25 cellular contexts compared by ENCODE assay signal in genomic region chr12:69884386-69884785, GRCh38. TPM values are rescaled to one million over a fixed set of nuclear protein-coding genes. Genes with fewer than 3 reads are reported as not detected.
A peak's percentile ranks its signal among the peaks of the same experiment; 100 is the strongest.
DNase-seq lines count a peak whose midpoint lies in the region; ATAC-seq and TF ChIP-seq lines count a peak whose summit lies in the region.
"Had no signal": no experiment of that assay in that cellular context is flagged by ENCODE, and none has a peak within 500 bp of the region (broad histone marks: within the 10 kb centered on the region; RNA-seq: fewer than 3 reads in every experiment).

No MANE protein-coding gene starts in this region.

- no peak overlapping the region for H3K4me3 ChIP-seq in epithelial cell of proximal tubule (ENCODE audit: low read depth, low read length)
- H3K4me3 ChIP-seq: A549, GM12878, GM23248, heart left ventricle, K562, lung, SJSA1 had no signal

- POLR2A ChIA-PET in activated CD4-positive, alpha-beta memory T cell treated with anti-CD3 and anti-CD28 coated beads, Interleukin-2, amount 10 ng/mL, durations not matched to agents 7 days and 5 days (lab: Charles Lee): no interaction called here

- intact Hi-C loops in left ventricle myocardium superior (cut with micrococcal nuclease): loop anchor here (5.0 kb wide), 2 partner anchors 693 to 838 kb away; no protein-coding TSS in a partner anchor
- intact Hi-C loops in left cardiac atrium (cut with DNase I): no loop called here

- H3K27me3 Mint-ChIP-seq in activated CD4-positive, alpha-beta memory T cell treated with anti-CD3 and anti-CD28 coated beads, Interleukin-2, amount 10 ng/mL, durations not matched to agents 7 days and 5 days: peaks cover 7% of the 10 kb centered on the region
- H3K27me3 Mint-ChIP-seq: dendritic cell treated with granulocyte-macrophage colony-stimulating factor and Interleukin-4, amounts not matched to agents 40 ng/mL and 50 ng/mL, for 4 days had no signal

- H3K27ac Mint-ChIP-seq in activated CD4-positive, alpha-beta memory T cell treated with anti-CD3 and anti-CD28 coated beads, Interleukin-2, amount 10 ng/mL, durations not matched to agents 7 days and 5 days: no peak overlapping the region
- H3K27ac Mint-ChIP-seq: dendritic cell treated with granulocyte-macrophage colony-stimulating factor and Interleukin-4, amounts not matched to agents 40 ng/mL and 50 ng/mL, for 4 days had no signal

- no peaks in the 10 kb centered on the region for H3K36me3 Mint-ChIP-seq in activated CD4-positive, alpha-beta memory T cell treated with anti-CD3 and anti-CD28 coated beads, Interleukin-2, amount 10 ng/mL, durations not matched to agents 7 days and 5 days (ENCODE audit: low read depth)

- CTCF ChIA-PET in activated CD4-positive, alpha-beta memory T cell treated with anti-CD3 and anti-CD28 coated beads, Interleukin-2, amount 10 ng/mL, durations not matched to agents 7 days and 5 days (lab: Charles Lee): interaction anchor here (0.6 to 2.2 kb wide), 6 partner anchors 11 to 845 kb away, joined by 3 to 7 read pairs (median 4); no protein-coding TSS in a partner anchor

- ATAC-seq in left ventricle myocardium superior: peak; percentile 29
- no peak for ATAC-seq in left cardiac atrium
- no peak for ATAC-seq in GM21390 (IDR thresholded peaks at IDR 0.05; ENCODE audit: unreplicated experiment)
- ATAC-seq: A549, GM12878, K562, PC-3 had no signal

- DNase-seq in left ventricle myocardium superior (no peak), left cardiac atrium (no peak), NCI-H748 (lab: John Stamatoyannopoulos, UW; ENCODE audit: unreplicated experiment) (peak; percentile 85), epithelial cell of proximal tubule (ENCODE audit: low read depth) (peak; percentile 67), Ammon's horn (ENCODE audit: low spot score) (no peak)
- no peak for DNase-seq in activated CD4-positive, alpha-beta memory T cell treated with anti-CD3 and anti-CD28 coated beads, Interleukin-2, amount 10 ng/mL, durations not matched to agents 7 days and 5 days
- DNase-seq in stimulated activated CD4-positive, alpha-beta T cell treated with anti-CD3 and anti-CD28 coated beads, Interleukin-4, amount 100 ng/mL, for 24 hours: no peak
- DNase-seq: activated CD4-positive, alpha-beta T cell treated with anti-CD3 and anti-CD28 coated beads, Interleukin-2, amount 50 U/mL, for 4 hours; activated naive CD4-positive, alpha-beta T cell; amniotic stem cell; DMS 273 treated with DMSO at 0.1 percent for 48 hours; GM23248; heart left ventricle; NCI-H187; NCI-H526; nucleus accumbens; PC-3; T-helper 2 cell had no signal

- H3K9me3 Mint-ChIP-seq in activated CD4-positive, alpha-beta memory T cell treated with anti-CD3 and anti-CD28 coated beads, Interleukin-2, amount 10 ng/mL, durations not matched to agents 7 days and 5 days: no peaks in the 10 kb centered on the region
- H3K9me3 Mint-ChIP-seq: dendritic cell treated with granulocyte-macrophage colony-stimulating factor and Interleukin-4, amounts not matched to agents 40 ng/mL and 50 ng/mL, for 4 days had no signal

- TF ChIP-seq CTCF in epithelial cell of proximal tubule (conservative IDR thresholded peaks at IDR 0.05; ENCODE audit: low read depth, low read length): no peak

- H3K4me3 Mint-ChIP-seq in activated CD4-positive, alpha-beta memory T cell treated with anti-CD3 and anti-CD28 coated beads, Interleukin-2, amount 10 ng/mL, durations not matched to agents 7 days and 5 days: no peak overlapping the region
- H3K4me3 Mint-ChIP-seq: dendritic cell treated with granulocyte-macrophage colony-stimulating factor and Interleukin-4, amounts not matched to agents 40 ng/mL and 50 ng/mL, for 4 days had no signal

- no peaks in the 10 kb centered on the region for H3K4me1 Mint-ChIP-seq in activated CD4-positive, alpha-beta memory T cell treated with anti-CD3 and anti-CD28 coated beads, Interleukin-2, amount 10 ng/mL, durations not matched to agents 7 days and 5 days

RNA-seq across cellular contexts. Expression of gene MYRFL, which starts 59.4 kb away (rescaled TPM):
- total RNA-seq in left ventricle myocardium superior (not detected), left cardiac atrium (under 1 TPM; 0.15 to 0.65 TPM), epithelial cell of proximal tubule (0.07 TPM in 1 of 2 replicates, not detected in the other)
- total RNA-seq in activated CD4-positive, alpha-beta memory T cell treated with anti-CD3 and anti-CD28 coated beads, Interleukin-2, amount 10 ng/mL, durations not matched to agents 7 days and 5 days: not detected
- total RNA-seq: GM23248, K562, PC-3, SJSA1 had no signal

Comparison
In these comparisons a context has a peak if more than half of its experiments do, and no peak if none do; other contexts are left out.
1. DNase-seq: peak in NCI-H748 (single experiment) and epithelial cell of proximal tubule (single experiment); none in left ventricle myocardium superior (single experiment), left cardiac atrium (single experiment), Ammon's horn (single experiment), activated CD4-positive, alpha-beta memory T cell treated with anti-CD3 and anti-CD28 coated beads, Interleukin-2, amount 10 ng/mL, durations not matched to agents 7 days and 5 days (single experiment) and stimulated activated CD4-positive, alpha-beta T cell treated with anti-CD3 and anti-CD28 coated beads, Interleukin-4, amount 100 ng/mL, for 24 hours (single experiment).